30 cellular contexts compared by ENCODE assay signal in genomic region chr11:104610597-104610996, GRCh38.
"Had no signal": no experiment of that assay in that cellular context is flagged by ENCODE, and none has a peak within 500 bp of the region (broad histone marks: within the 10 kb centered on the region; RNA-seq: fewer than 3 reads in every experiment).

No MANE protein-coding gene starts in this region.

- H3K36me3 Mint-ChIP-seq: natural killer cell; neural progenitor cell; stimulated activated naive B cell treated with anti-CD40 and anti-IgM and Interleukin-4, amounts not matched to agents 10 μg/mL and 1 μg/mL and 100 μg/mL, for 72 hours had no signal

- H3K9me3 ChIP-seq: ovary, psoas muscle, spleen, stomach, thoracic aorta, thyroid gland, tibial nerve, upper lobe of left lung, vagina had no signal

- H3K9ac ChIP-seq: neural progenitor cell, parathyroid adenoma had no signal

- H3K27me3 ChIP-seq: neural progenitor cell, ovary, spleen, stomach, thyroid gland, tibial nerve, upper lobe of left lung, vagina had no signal

- H3K9me3 Mint-ChIP-seq: natural killer cell; stimulated activated naive B cell treated with anti-CD40 and anti-IgM and Interleukin-4, amounts not matched to agents 10 μg/mL and 1 μg/mL and 100 μg/mL, for 72 hours; stimulated activated naive CD8-positive, alpha-beta T cell treated with anti-CD3 and anti-CD28 coated beads, Interleukin-15, Interleukin-2, amounts not matched to agents 100 ng/mL and 50 ng/mL, for 24 hours had no signal

- H3K79me2 ChIP-seq: parathyroid adenoma had no signal

- DNase-seq: natural killer cell; occipital lobe; ovary; posterior cingulate gyrus; psoas muscle; right cardiac atrium; spleen; stimulated activated CD4-positive, alpha-beta T cell treated with anti-CD3 and anti-CD28 coated beads, Interleukin-12 subunit alpha, Interleukin-12 subunit beta, amount 100 ng/mL, for 4 hours; stimulated activated CD4-positive, alpha-beta T cell treated with anti-CD3 and anti-CD28 coated beads, Interleukin-1b, Interleukin-23, amount 100 ng/mL, for 48 hours; stimulated activated CD4-positive, alpha-beta T cell treated with anti-CD3 and anti-CD28 coated beads, Interleukin-4, amount 100 ng/mL, for 1 hour; stimulated activated CD4-positive, alpha-beta T cell treated with anti-CD3 and anti-CD28 coated beads, Interleukin-4, amount 100 ng/mL, for 4 hours; stimulated activated CD8-positive, alpha-beta memory T cell treated with anti-CD3 and anti-CD28 coated beads, Interleukin-4, amount 100 ng/mL, for 48 hours; stimulated activated naive B cell treated with anti-CD40 and anti-IgM and Interleukin-4, amounts not matched to agents 10 μg/mL and 1 μg/mL and 100 μg/mL, for 72 hours; stimulated activated naive CD4-positive, alpha-beta T cell treated with Interleukin-2 at 50 U/mL for 16 hours; stomach; thyroid gland; trophoblast cell; upper lobe of left lung had no signal

- H2AFZ ChIP-seq: neural progenitor cell, parathyroid adenoma had no signal

- H3K27ac ChIP-seq: neural progenitor cell, ovary, parathyroid adenoma, psoas muscle, thoracic aorta, thyroid gland, vagina had no signal

- H3K36me3 ChIP-seq: neural progenitor cell, ovary, spleen, stomach, thoracic aorta, thyroid gland, tibial nerve, upper lobe of left lung, vagina had no signal

- H3K27me3 Mint-ChIP-seq: progenitor cell of endocrine pancreas; stimulated activated naive B cell treated with anti-CD40 and anti-IgM and Interleukin-4, amounts not matched to agents 10 μg/mL and 1 μg/mL and 100 μg/mL, for 72 hours; stimulated activated naive CD8-positive, alpha-beta T cell treated with anti-CD3 and anti-CD28 coated beads, Interleukin-15, Interleukin-2, amounts not matched to agents 100 ng/mL and 50 ng/mL, for 24 hours had no signal

- H3K27ac Mint-ChIP-seq: natural killer cell; neural progenitor cell; progenitor cell of endocrine pancreas; stimulated activated naive B cell treated with anti-CD40 and anti-IgM and Interleukin-4, amounts not matched to agents 10 μg/mL and 1 μg/mL and 100 μg/mL, for 72 hours; stimulated activated naive CD8-positive, alpha-beta T cell treated with anti-CD3 and anti-CD28 coated beads, Interleukin-15, Interleukin-2, amounts not matched to agents 100 ng/mL and 50 ng/mL, for 24 hours had no signal

- H3K4me1 ChIP-seq: neural progenitor cell had no signal

- H3K4me2 ChIP-seq: neural progenitor cell, smooth muscle cell had no signal

- H3K4me3 ChIP-seq: neural progenitor cell, ovary, psoas muscle, skin epidermis, smooth muscle cell, spleen, stomach, thoracic aorta, thyroid gland, tibial nerve, upper lobe of left lung, vagina had no signal

- ATAC-seq: natural killer cell; psoas muscle; right cardiac atrium; sciatic nerve; stimulated activated naive B cell treated with anti-CD40 and anti-IgM and Interleukin-4, amounts not matched to agents 10 μg/mL and 1 μg/mL and 100 μg/mL, for 72 hours had no signal

- H3K4me3 Mint-ChIP-seq: natural killer cell; nephron; neural progenitor cell; stimulated activated naive B cell treated with anti-CD40 and anti-IgM and Interleukin-4, amounts not matched to agents 10 μg/mL and 1 μg/mL and 100 μg/mL, for 72 hours; stimulated activated naive CD8-positive, alpha-beta T cell treated with anti-CD3 and anti-CD28 coated beads, Interleukin-15, Interleukin-2, amounts not matched to agents 100 ng/mL and 50 ng/mL, for 24 hours had no signal

- FAIRE-seq: urothelium cell line had no signal
